ENCODE assay signal across 1 cellular context in genomic region chr5:121273818-121274433, GRCh38.
TF ChIP-seq lines count a peak whose summit lies in the region.

No MANE protein-coding gene starts in this region.

TF ChIP-seq in K562, 482 proteins besides CTCF, POLR2A, EP300 and RAD21 (continued from another document):
- TF ChIP-seq ZNF23 (CRISPR knock-in tag; IDR thresholded peaks at IDR 0.05) = no peak
- TF ChIP-seq ZNF316 (IDR thresholded peaks at IDR 0.05) = peak; percentile 84
- TF ChIP-seq THRAP3 (IDR thresholded peaks at IDR 0.05; ENCODE audit: borderline replicate concordance) = no peak
- TF ChIP-seq SMARCE1 (IDR thresholded peaks at IDR 0.05) = peak; percentile 66
- peak; percentile 27; the same call in 1 of the 2 replicates for TF ChIP-seq EGR1 (conservative IDR thresholded peaks at IDR 0.05)
- TF ChIP-seq ATF3 (IDR thresholded peaks at IDR 0.05) = peak; percentile 57
- no peak for TF ChIP-seq ATF3 (CRISPR knock-in tag; conservative IDR thresholded peaks at IDR 0.05)
